1 cellular context compared by ENCODE assay signal in genomic region chr5:174920906-174921550, GRCh38.
TF ChIP-seq lines count a peak whose summit lies in the region.

No MANE protein-coding gene starts in this region.

TF ChIP-seq in GM23338, 12 proteins besides CTCF, POLR2A, EP300 and RAD21 (continued from another document):
- TF ChIP-seq ZNF462 (CRISPR knock-in tag; IDR thresholded peaks at IDR 0.05) (peak; percentile 61; the same call in 1 of the 2 replicates), EZH2 (IDR thresholded peaks at IDR 0.05; ENCODE audit: low read depth, unreplicated experiment) (no peak)
